1 cellular context compared by ENCODE assay signal in genomic region chr12:75944905-75945412, GRCh38.
A peak's percentile ranks its signal among the peaks of the same experiment; 100 is the strongest.
TF ChIP-seq lines count a peak whose summit lies in the region.

No MANE protein-coding gene starts in this region.

TF ChIP-seq in K562, 482 proteins besides CTCF, POLR2A, EP300 and RAD21 (continued from another document):
- TF ChIP-seq ZMIZ1 (IDR thresholded peaks at IDR 0.05; ENCODE audit: low read depth in 2 of 2, low read length in 2 of 2) = no peak
- no peak for TF ChIP-seq ZNF23 (CRISPR knock-in tag; IDR thresholded peaks at IDR 0.05)
- TF ChIP-seq CEBPZ (IDR thresholded peaks at IDR 0.05; ENCODE audit: borderline replicate concordance, low read depth, low read length) = no peak
- no peak for TF ChIP-seq ZNF830 (CRISPR knock-in tag; IDR thresholded peaks at IDR 0.05)
- no peak for TF ChIP-seq ESRRA (IDR thresholded peaks at IDR 0.05; ENCODE audit: borderline replicate concordance, low read depth)
- TF ChIP-seq HSF4 (CRISPR knock-in tag; IDR thresholded peaks at IDR 0.05; ENCODE audit: borderline replicate concordance) = no peak
- no peak for TF ChIP-seq ZNF766 (CRISPR knock-in tag; conservative IDR thresholded peaks at IDR 0.05)
- no peak for TF ChIP-seq ZBTB26 (CRISPR knock-in tag; IDR thresholded peaks at IDR 0.05)
- TF ChIP-seq PURB (CRISPR knock-in tag; IDR thresholded peaks at IDR 0.05; ENCODE audit: low read depth) = no peak
- no peak for TF ChIP-seq TFAP4 (CRISPR knock-in tag; IDR thresholded peaks at IDR 0.05; ENCODE audit: borderline replicate concordance)
- no peak for TF ChIP-seq TRIM28 (IDR thresholded peaks at IDR 0.05)
- no peak for TF ChIP-seq ZBTB2 (IDR thresholded peaks at IDR 0.05)
- TF ChIP-seq ZKSCAN1 (IDR thresholded peaks at IDR 0.05; ENCODE audit: low read depth, low read length) = peak; percentile 87
- no peak for TF ChIP-seq HMGN3 (IDR thresholded peaks at IDR 0.05; ENCODE audit: borderline replicate concordance, extremely low read depth, insufficient read length, low read depth, low read length)
